Comparison of ENCODE assay signal across 8 cellular contexts in genomic region chr6:157022022-157022740, GRCh38.
DNase-seq lines count a peak whose midpoint lies in the region; ATAC-seq and TF ChIP-seq lines count a peak whose summit lies in the region.

No MANE protein-coding gene starts in this region.

- H3K4ac ChIP-seq in trophoblast cell (ENCODE audit: low read depth, low read length), result peak overlapping the region; percentile 98

- peak overlapping the region; percentile 99 for H4K91ac ChIP-seq in trophoblast cell (ENCODE audit: low read depth, low read length)

- peak overlapping the region; percentile 85 for H3K4me2 ChIP-seq in trophoblast cell (ENCODE audit: low read length)

- TF ChIP-seq EP300 in transverse colon (IDR thresholded peaks at IDR 0.05; ENCODE audit: low read depth), result no peak

- H4K8ac ChIP-seq in trophoblast cell (ENCODE audit: low read depth, low read length), result peak overlapping the region; percentile 93

- H3K27ac ChIP-seq in adipose tissue (ENCODE audit: low read depth, low read length) (peak overlapping the region; percentile 96), trophoblast cell (ENCODE audit: low read depth, low read length) (peak overlapping the region; percentile 98), transverse colon (peak overlapping the region; percentile 98 to 100 (median 100))

- peak overlapping the region; percentile 91 for H3K9ac ChIP-seq in trophoblast cell (ENCODE audit: low read length)

- H2AK5ac ChIP-seq in trophoblast cell (ENCODE audit: low read length), result no peak overlapping the region

- peak overlapping the region; percentile 50 for H2BK12ac ChIP-seq in trophoblast cell (ENCODE audit: low read length)

- H3K4me3 ChIP-seq in trophoblast cell (ENCODE audit: low read depth, low read length), result peak overlapping the region; percentile 91
- peak overlapping the region; percentile 73 to 94 (median 82) for H3K4me3 ChIP-seq in transverse colon

- ATAC-seq in HG02759 (IDR thresholded peaks at IDR 0.05; ENCODE audit: unreplicated experiment), result peak; percentile 59

- H4K12ac ChIP-seq in trophoblast cell (ENCODE audit: low read depth, low read length), result peak overlapping the region; percentile 98

- no peaks in the 10 kb centered on the region for H3K9me3 ChIP-seq in trophoblast cell (ENCODE audit: insufficient read depth, low read depth, low read length)
- no peaks in the 10 kb centered on the region for H3K9me3 ChIP-seq in transverse colon

- H3K18ac ChIP-seq in trophoblast cell (ENCODE audit: low read length), result peak overlapping the region; percentile 98

- H3K4me1 ChIP-seq in trophoblast cell (ENCODE audit: control insufficient read depth in 1 of 2, insufficient read depth in 2 of 2, low read length in 2 of 2) (peaks cover 5 to 8% of the 10 kb centered on the region in 2 experiments), transverse colon (peaks cover 7 to 42% (median 18%) of the 10 kb centered on the region in 4 donors)

- peak overlapping the region; percentile 93 for H2BK120ac ChIP-seq in trophoblast cell (ENCODE audit: insufficient read depth, low read length, poor library complexity)

- in situ Hi-C loops in transverse colon (cut with MboI; ENCODE audit: low pct_ligation_motif_present in 1 of 4, low pct_unique_long_range_greater_than_20kb in 1 of 4, low sequenced_read_pairs in 3 of 4), result loop anchor here in 2 of 4 donors (10.0 to 25.0 kb wide), 2 partner anchors 237 to 335 kb away; no protein-coding TSS in a partner anchor

- peak overlapping the region; percentile 99 for H2BK5ac ChIP-seq in trophoblast cell (ENCODE audit: low read depth, low read length, poor library complexity)

- H3K79me1 ChIP-seq in trophoblast cell (ENCODE audit: low read length), result peaks cover 11% of the 10 kb centered on the region

- no peak overlapping the region for H3K23ac ChIP-seq in trophoblast cell (ENCODE audit: low read length)

- H3K27me3 ChIP-seq in trophoblast cell (ENCODE audit: insufficient read depth, low read length) (no peaks in the 10 kb centered on the region), transverse colon (no peaks in the 10 kb centered on the region)

- H3K79me2 ChIP-seq in trophoblast cell (ENCODE audit: control insufficient read depth, insufficient read depth, low read length, poor library complexity), result peaks cover 8% of the 10 kb centered on the region

- TF ChIP-seq CTCF in transverse colon (IDR thresholded peaks at IDR 0.05), result no peak

- peak; percentile 87 to 97 (median 94) for DNase-seq in NCI-H1417 (lab: John Stamatoyannopoulos, UW)
- DNase-seq in T follicular helper cell (ENCODE audit: low read depth), result peak; percentile 77
- DNase-seq in cardiac septum (ENCODE audit: low spot score), result peak; percentile 96
- peak; percentile 84 to 88 for DNase-seq in trophoblast cell
- DNase-seq in transverse colon, result peak; percentile 89

- intact Hi-C loops in cardiac septum (cut with DNase I), result loop anchor here (5.0 to 10.0 kb wide), 3 partner anchors 65 to 457 kb away; no protein-coding TSS in a partner anchor
- intact Hi-C loops in transverse colon (cut with DNase I; ENCODE audit: low total_unique reads), result loop anchor here (5.0 to 10.0 kb wide), 2 partner anchors 245 to 337 kb away; partner anchors contain the start of gene ARID1B

- WGBS in adipose tissue, 3 donors, result 4 to 5% (median 5%) methylated on average over 30 to 33 of the region's 33 CpGs
- WGBS in trophoblast cell (ENCODE audit: extremely low coverage, insufficient coverage, insufficient read length), result no CpG with 5 or more reads among the region's 33 CpGs
- WGBS in transverse colon (ENCODE audit: low coverage in 1 of 2), 2 donors, result 7 to 26% methylated on average over 6 to 21 of the region's 33 CpGs

- H3K14ac ChIP-seq in trophoblast cell (ENCODE audit: low read length), result peak overlapping the region; percentile 99

- peak; percentile 31 for TF ChIP-seq POLR2A in GM10847 (IDR thresholded peaks at IDR 0.05; ENCODE audit: extremely low read depth, insufficient read length)
- TF ChIP-seq POLR2A in transverse colon (IDR thresholded peaks at IDR 0.05), result no peak

- H3K36me3 ChIP-seq in trophoblast cell (ENCODE audit: control insufficient read depth in 1 of 2, insufficient read depth in 2 of 2, low read length in 2 of 2), result no peaks in the 10 kb centered on the region
- H3K36me3 ChIP-seq in transverse colon, result no peaks in the 10 kb centered on the region

- peak overlapping the region; percentile 94 for H2AFZ ChIP-seq in trophoblast cell (ENCODE audit: insufficient read depth, low read length, poor library complexity)

Comparison
In these comparisons a context has a peak if more than half of its experiments do, and no peak if none do; other contexts are left out.
1. Peak in every context shown above with its lines: DNase-seq, ATAC-seq, H3K4me3 ChIP-seq and H3K27ac ChIP-seq.